ENCODE assay signal across 11 cellular contexts in genomic region chr6:26415036-26415614, GRCh38. TPM values are rescaled to one million over a fixed set of nuclear protein-coding genes. Genes with fewer than 3 reads are reported as not detected.
DNase-seq lines count a peak whose midpoint lies in the region; ATAC-seq and TF ChIP-seq lines count a peak whose summit lies in the region.
"Had no signal": no experiment of that assay in that cellular context is flagged by ENCODE, and none has a peak within 500 bp of the region (broad histone marks: within the 10 kb centered on the region; RNA-seq: fewer than 3 reads in every experiment).

No MANE protein-coding gene starts in this region.

- no peak overlapping the region for H3K4me3 Mint-ChIP-seq in natural killer cell
- H3K4me3 Mint-ChIP-seq in natural killer cell treated with Interleukin-12 subunit alpha and Interleukin-12 subunit beta and Interleukin-15 and Interleukin-18, amount 100 ng/mL, for 72 hours: no peak overlapping the region

- ATAC-seq in natural killer cell: no peak
- no peak for ATAC-seq in natural killer cell treated with Interleukin-12 subunit alpha and Interleukin-12 subunit beta and Interleukin-15 and Interleukin-18, amount 100 ng/mL, for 72 hours

- no peaks in the 10 kb centered on the region for H3K27me3 Mint-ChIP-seq in natural killer cell (ENCODE audit: low read depth in 2 of 2)
- no peaks in the 10 kb centered on the region for H3K27me3 Mint-ChIP-seq in natural killer cell treated with Interleukin-12 subunit alpha and Interleukin-12 subunit beta and Interleukin-15 and Interleukin-18, amount 100 ng/mL, for 72 hours
- H3K27me3 Mint-ChIP-seq: CD4-positive, CD25-positive, alpha-beta regulatory T cell had no signal

- DNase-seq in natural killer cell: no peak
- no peak for DNase-seq in natural killer cell treated with Interleukin-12 subunit alpha and Interleukin-12 subunit beta and Interleukin-15 and Interleukin-18, amount 100 ng/mL, for 72 hours (ENCODE audit: low spot score)
- DNase-seq in COLO829 (ENCODE audit: low spot score): no peak
- DNase-seq in NCI-H1417 treated with DMSO at 0.1 percent for 48 hours (lab: John Stamatoyannopoulos, UW): no peak
- DNase-seq: DMS79 treated with DMSO at 0.1 percent for 48 hours, H7, Kasumi-1, NCI-H1105 treated with DMSO at 0.1 percent for 48 hours, NCI-H187 treated with DMSO at 0.1 percent for 48 hours, NCI-H446 had no signal

- H3K36me3 Mint-ChIP-seq in natural killer cell: peaks cover 23% of the 10 kb centered on the region
- H3K36me3 Mint-ChIP-seq in natural killer cell treated with Interleukin-12 subunit alpha and Interleukin-12 subunit beta and Interleukin-15 and Interleukin-18, amount 100 ng/mL, for 72 hours: peaks cover 36% of the 10 kb centered on the region

- no peaks in the 10 kb centered on the region for H3K9me3 Mint-ChIP-seq in natural killer cell
- peaks cover 4% of the 10 kb centered on the region for H3K9me3 Mint-ChIP-seq in natural killer cell treated with Interleukin-12 subunit alpha and Interleukin-12 subunit beta and Interleukin-15 and Interleukin-18, amount 100 ng/mL, for 72 hours

- peak overlapping the region; percentile 41 to 48 for H3K27ac Mint-ChIP-seq in natural killer cell
- H3K27ac Mint-ChIP-seq in natural killer cell treated with Interleukin-12 subunit alpha and Interleukin-12 subunit beta and Interleukin-15 and Interleukin-18, amount 100 ng/mL, for 72 hours: no peak overlapping the region

- no peak for TF ChIP-seq CTCF in natural killer cell (IDR thresholded peaks at IDR 0.05)

- intact Hi-C loops in natural killer cell (cut with micrococcal nuclease): no loop called here

- H3K4me1 Mint-ChIP-seq in natural killer cell: peaks cover 9 to 14% of the 10 kb centered on the region in 2 donors
- peaks cover 4 to 5% of the 10 kb centered on the region in 2 donors for H3K4me1 Mint-ChIP-seq in natural killer cell treated with Interleukin-12 subunit alpha and Interleukin-12 subunit beta and Interleukin-15 and Interleukin-18, amount 100 ng/mL, for 72 hours (ENCODE audit: low read depth in 2 of 2)

RNA-seq across cellular contexts. Expression of gene BTN3A1, which starts 13.1 kb away (rescaled TPM):
- 100 to 1,000 TPM; 285 to 373 (median 348) TPM for total RNA-seq in natural killer cell
- 10 to 100 TPM; 53.6 to 80.6 TPM for total RNA-seq in natural killer cell treated with Interleukin-12 subunit alpha and Interleukin-12 subunit beta and Interleukin-15 and Interleukin-18, amount 100 ng/mL, for 72 hours

RNA-seq across cellular contexts. Expression of gene BTN3A3, which starts 25.2 kb away (rescaled TPM):
- total RNA-seq in natural killer cell: 100 to 1,000 TPM in 2 of 3 donors, 10 to 100 TPM in 1; 88.1 to 154 (median 142) TPM
- 10 to 100 TPM; 42.9 to 54.1 TPM for total RNA-seq in natural killer cell treated with Interleukin-12 subunit alpha and Interleukin-12 subunit beta and Interleukin-15 and Interleukin-18, amount 100 ng/mL, for 72 hours

RNA-seq across cellular contexts. Expression of gene BTN2A2, which starts 32.2 kb away (rescaled TPM):
- total RNA-seq in natural killer cell: 100 to 1,000 TPM in 1 of 3 donors, 10 to 100 TPM in 2; 72.2 to 104 (median 76.1) TPM
- total RNA-seq in natural killer cell treated with Interleukin-12 subunit alpha and Interleukin-12 subunit beta and Interleukin-15 and Interleukin-18, amount 100 ng/mL, for 72 hours: 10 to 100 TPM; 24.6 to 31.8 TPM

RNA-seq across cellular contexts. Expression of gene BTN2A1, which starts 42.6 kb away (rescaled TPM):
- total RNA-seq in natural killer cell: 10 to 100 TPM; 33.8 to 51.2 (median 43.3) TPM
- total RNA-seq in natural killer cell treated with Interleukin-12 subunit alpha and Interleukin-12 subunit beta and Interleukin-15 and Interleukin-18, amount 100 ng/mL, for 72 hours: 10 to 100 TPM; 41.2 to 47.4 TPM

RNA-seq across cellular contexts. Expression of gene BTN3A2, which starts 50.1 kb away (rescaled TPM):
- total RNA-seq in natural killer cell: 100 to 1,000 TPM; 174 to 260 (median 211) TPM
- 100 to 1,000 TPM; 107 to 133 TPM for total RNA-seq in natural killer cell treated with Interleukin-12 subunit alpha and Interleukin-12 subunit beta and Interleukin-15 and Interleukin-18, amount 100 ng/mL, for 72 hours

Comparison
In these comparisons a context has a peak if more than half of its experiments do, and no peak if none do; other contexts are left out.
1. H3K27ac Mint-ChIP-seq: peak in natural killer cell (2 of 2); none in natural killer cell treated with Interleukin-12 subunit alpha and Interleukin-12 subunit beta and Interleukin-15 and Interleukin-18, amount 100 ng/mL, for 72 hours (0 of 2).